ENCODE assay signal across 8 cellular contexts in genomic region chr6:73180718-73181619, GRCh38. TPM values are rescaled to one million over a fixed set of nuclear protein-coding genes. Genes with fewer than 3 reads are reported as not detected.
DNase-seq lines count a peak whose midpoint lies in the region; ATAC-seq and TF ChIP-seq lines count a peak whose summit lies in the region.

No MANE protein-coding gene starts in this region.

- no peaks in the 10 kb centered on the region for H3K36me3 Mint-ChIP-seq in naive thymus-derived CD4-positive, alpha-beta T cell

- ATAC-seq in GM18508 (IDR thresholded peaks at IDR 0.05; ENCODE audit: insufficient read depth, unreplicated experiment) (peak; percentile 88), HG02884 (IDR thresholded peaks at IDR 0.05; ENCODE audit: unreplicated experiment) (peak; percentile 87), SK-N-SH treated with all-trans-retinoic acid at 6 μM for 48 hours (peak; percentile 98)
- ATAC-seq in naive thymus-derived CD4-positive, alpha-beta T cell = peak; percentile 92

- H3K27me3 ChIP-seq in naive thymus-derived CD4-positive, alpha-beta T cell (ENCODE audit: control insufficient read depth in 2 of 2, insufficient read depth in 2 of 2, low read length in 2 of 2) = no peaks in the 10 kb centered on the region

- DNase-seq in CD1c-positive myeloid dendritic cell (ENCODE audit: extremely low spot score) (peak; percentile 60), NCI-H1417 (lab: John Stamatoyannopoulos, UW) (peak; percentile 28 to 77 (median 62)), epithelial cell of esophagus (ENCODE audit: low read depth) (peak; percentile 73), 8988T (no peak)
- DNase-seq in naive thymus-derived CD4-positive, alpha-beta T cell = peak in 6 of 9 donors; percentile 29 to 62 (median 44)

- POLR2A ChIA-PET in naive thymus-derived CD4-positive, alpha-beta T cell (lab: Charles Lee) = no interaction called here

- H3K27me3 Mint-ChIP-seq in naive thymus-derived CD4-positive, alpha-beta T cell = no peaks in the 10 kb centered on the region

- H3K27ac Mint-ChIP-seq in naive thymus-derived CD4-positive, alpha-beta T cell = peak overlapping the region in 1 of 9 donors; percentile 17

- CTCF ChIA-PET in naive thymus-derived CD4-positive, alpha-beta T cell (lab: Charles Lee) = interaction anchor here (1.0 kb wide), 3 partner anchors 561 to 770 kb away, joined by 3 to 4 read pairs (median 3); no protein-coding TSS in a partner anchor

- H3K4me3 Mint-ChIP-seq in naive thymus-derived CD4-positive, alpha-beta T cell = peak overlapping the region in 9 of 10 donors; percentile 12 to 69 (median 47)

- H3K27ac ChIP-seq in naive thymus-derived CD4-positive, alpha-beta T cell (ENCODE audit: low read depth, low read length) = no peak overlapping the region

- H3K9me3 ChIP-seq in naive thymus-derived CD4-positive, alpha-beta T cell (ENCODE audit: control insufficient read depth in 2 of 3, low read length in 3 of 3) = no peaks in the 10 kb centered on the region

- peak; percentile 85 for TF ChIP-seq CTCF in epithelial cell of esophagus (IDR thresholded peaks at IDR 0.05; ENCODE audit: insufficient read depth, low read depth, low read length, missing control alignments)

- intact Hi-C loops in naive thymus-derived CD4-positive, alpha-beta T cell (cut with micrococcal nuclease) = loop anchor here (1.0 to 2.0 kb wide), 7 partner anchors 50 to 769 kb away; no protein-coding TSS in a partner anchor

- peak overlapping the region; percentile 5 for H3K4me3 ChIP-seq in epithelial cell of esophagus (ENCODE audit: low read length)
- H3K4me3 ChIP-seq in naive thymus-derived CD4-positive, alpha-beta T cell (ENCODE audit: low read length) = no peak overlapping the region

- H3K4me1 ChIP-seq in naive thymus-derived CD4-positive, alpha-beta T cell (ENCODE audit: control insufficient read depth in 2 of 2, insufficient read depth in 2 of 2, low read length in 2 of 2) = no peaks in the 10 kb centered on the region

- no peaks in the 10 kb centered on the region for H3K9me3 Mint-ChIP-seq in naive thymus-derived CD4-positive, alpha-beta T cell

- H3K36me3 ChIP-seq in naive thymus-derived CD4-positive, alpha-beta T cell (ENCODE audit: control insufficient read depth in 2 of 3, insufficient read depth in 3 of 3, low read length in 3 of 3) = no peaks in the 10 kb centered on the region

- peaks cover 4 to 11% (median 5%) of the 10 kb centered on the region in 7 donors for H3K4me1 Mint-ChIP-seq in naive thymus-derived CD4-positive, alpha-beta T cell

TF ChIP-seq in SK-N-SH treated with all-trans-retinoic acid at 6 μM for 48 hours, 23 proteins besides CTCF, POLR2A, EP300 and RAD21:
- TF ChIP-seq ZNF8 (CRISPR knock-in tag; IDR thresholded peaks at IDR 0.05) (no peak), GLIS3 (CRISPR knock-in tag; IDR thresholded peaks at IDR 0.05) (no peak), ISL1 (CRISPR knock-in tag; IDR thresholded peaks at IDR 0.05) (no peak), TCF4 (CRISPR knock-in tag; IDR thresholded peaks at IDR 0.05; ENCODE audit: borderline replicate concordance) (no peak), ESRRG (CRISPR knock-in tag; IDR thresholded peaks at IDR 0.05) (no peak), PATZ1 (CRISPR knock-in tag; IDR thresholded peaks at IDR 0.05; ENCODE audit: borderline replicate concordance) (no peak), OSR1 (CRISPR knock-in tag; IDR thresholded peaks at IDR 0.05) (no peak)

RNA-seq across cellular contexts. Expression of gene KHDC1L, which starts 44.3 kb away (rescaled TPM):
- not detected for total RNA-seq in naive thymus-derived CD4-positive, alpha-beta T cell
- polyA plus RNA-seq in naive thymus-derived CD4-positive, alpha-beta T cell = not detected
